30 cellular contexts compared by ENCODE assay signal in genomic region chrX:65574356-65574755, GRCh38.
"Had no signal": no experiment of that assay in that cellular context is flagged by ENCODE, and none has a peak within 500 bp of the region (broad histone marks: within the 10 kb centered on the region; RNA-seq: fewer than 3 reads in every experiment).

No MANE protein-coding gene starts in this region.

- H3K4me3 Mint-ChIP-seq: immature natural killer cell; mesothelial cell of epicardium; naive B cell; natural killer cell; nephron progenitor cell; neural progenitor cell; stimulated activated naive B cell treated with anti-CD40 and anti-IgM and Interleukin-4, amounts not matched to agents 10 μg/mL and 1 μg/mL and 100 μg/mL, for 72 hours had no signal

- H3K36me3 Mint-ChIP-seq: immature natural killer cell; mesothelial cell of epicardium; naive B cell; natural killer cell; neural progenitor cell; stimulated activated naive B cell treated with anti-CD40 and anti-IgM and Interleukin-4, amounts not matched to agents 10 μg/mL and 1 μg/mL and 100 μg/mL, for 72 hours had no signal

- H3K36me3 ChIP-seq: left lung, lower lobe of right lung, neural progenitor cell, neutrophil, right atrium auricular region, right lobe of liver, stomach, thyroid gland, transverse colon, upper lobe of left lung, vagina had no signal

- H3K4me2 ChIP-seq: neural progenitor cell had no signal

- H3K9me3 Mint-ChIP-seq: immature natural killer cell; mesothelial cell of epicardium; naive B cell; natural killer cell; stimulated activated naive B cell treated with anti-CD40 and anti-IgM and Interleukin-4, amounts not matched to agents 10 μg/mL and 1 μg/mL and 100 μg/mL, for 72 hours had no signal

- DNase-seq: immature natural killer cell; kidney; left colon; left lung; lower lobe of right lung; mesenchymal stem cell; naive B cell; natural killer cell; nephron progenitor cell; occipital lobe; right lobe of liver; stimulated activated CD4-positive, alpha-beta T cell treated with anti-CD3 and anti-CD28 coated beads, Interleukin-12 subunit alpha, Interleukin-12 subunit beta, amount 100 ng/mL, for 4 hours; stimulated activated CD4-positive, alpha-beta T cell treated with anti-CD3 and anti-CD28 coated beads, Interleukin-15, amount 100 ng/mL, for 24 hours; stimulated activated CD4-positive, alpha-beta T cell treated with anti-CD3 and anti-CD28 coated beads, Interleukin-2, amount 100 ng/mL, for 24 hours; stimulated activated CD4-positive, alpha-beta T cell treated with anti-CD3 and anti-CD28 coated beads, Interleukin-4, amount 100 ng/mL, for 1 hour; stimulated activated naive B cell treated with anti-CD40 and anti-IgM and Interleukin-4, amounts not matched to agents 10 μg/mL and 1 μg/mL and 100 μg/mL, for 72 hours; stimulated activated naive CD8-positive, alpha-beta T cell treated with anti-CD3 and anti-CD28 coated beads, Interleukin-15, Interleukin-2, amounts not matched to agents 100 U/mL and 50 U/mL, for 24 hours; stomach; testis; thyroid gland; transverse colon; upper lobe of left lung had no signal

- H3K9me3 ChIP-seq: left lung, lower lobe of right lung, neutrophil, right atrium auricular region, right lobe of liver, stomach, testis, thyroid gland, transverse colon, upper lobe of left lung, vagina had no signal

- ATAC-seq: left colon; left lung; lower lobe of right lung; natural killer cell; right lobe of liver; stimulated activated naive B cell treated with anti-CD40 and anti-IgM and Interleukin-4, amounts not matched to agents 10 μg/mL and 1 μg/mL and 100 μg/mL, for 72 hours; stimulated activated naive CD8-positive, alpha-beta T cell treated with anti-CD3 and anti-CD28 coated beads, Interleukin-15, Interleukin-2, amounts not matched to agents 100 U/mL and 50 U/mL, for 24 hours had no signal

- H3K4me3 ChIP-seq: left lung, lower lobe of right lung, neural progenitor cell, right atrium auricular region, right lobe of liver, skin epidermis, stomach, testis, thyroid gland, transverse colon, upper lobe of left lung, vagina had no signal

- H3K79me2 ChIP-seq: parathyroid adenoma had no signal

- H3K27me3 ChIP-seq: left lung, neural progenitor cell, neutrophil, right atrium auricular region, testis, thyroid gland, transverse colon, upper lobe of left lung, vagina had no signal

- H3K27ac Mint-ChIP-seq: immature natural killer cell; mesothelial cell of epicardium; naive B cell; natural killer cell; nephron progenitor cell; neural progenitor cell; stimulated activated naive B cell treated with anti-CD40 and anti-IgM and Interleukin-4, amounts not matched to agents 10 μg/mL and 1 μg/mL and 100 μg/mL, for 72 hours had no signal

- H3K4me1 ChIP-seq: left lung, lower lobe of right lung, neural progenitor cell, parathyroid adenoma, right atrium auricular region, right lobe of liver, stomach, testis, thyroid gland, transverse colon, upper lobe of left lung, vagina had no signal

- H3K4me1 Mint-ChIP-seq: immature natural killer cell, natural killer cell had no signal

- H3K27ac ChIP-seq: left lung, lower lobe of right lung, neural progenitor cell, neutrophil, parathyroid adenoma, right atrium auricular region, right lobe of liver, skin epidermis, stomach, testis, thyroid gland, transverse colon, upper lobe of left lung, vagina had no signal

- FAIRE-seq: islet of Langerhans, kidney had no signal

- H2AFZ ChIP-seq: neural progenitor cell, parathyroid adenoma had no signal

- H3K9ac ChIP-seq: neural progenitor cell, parathyroid adenoma had no signal
